In the genomic region with DNA sequence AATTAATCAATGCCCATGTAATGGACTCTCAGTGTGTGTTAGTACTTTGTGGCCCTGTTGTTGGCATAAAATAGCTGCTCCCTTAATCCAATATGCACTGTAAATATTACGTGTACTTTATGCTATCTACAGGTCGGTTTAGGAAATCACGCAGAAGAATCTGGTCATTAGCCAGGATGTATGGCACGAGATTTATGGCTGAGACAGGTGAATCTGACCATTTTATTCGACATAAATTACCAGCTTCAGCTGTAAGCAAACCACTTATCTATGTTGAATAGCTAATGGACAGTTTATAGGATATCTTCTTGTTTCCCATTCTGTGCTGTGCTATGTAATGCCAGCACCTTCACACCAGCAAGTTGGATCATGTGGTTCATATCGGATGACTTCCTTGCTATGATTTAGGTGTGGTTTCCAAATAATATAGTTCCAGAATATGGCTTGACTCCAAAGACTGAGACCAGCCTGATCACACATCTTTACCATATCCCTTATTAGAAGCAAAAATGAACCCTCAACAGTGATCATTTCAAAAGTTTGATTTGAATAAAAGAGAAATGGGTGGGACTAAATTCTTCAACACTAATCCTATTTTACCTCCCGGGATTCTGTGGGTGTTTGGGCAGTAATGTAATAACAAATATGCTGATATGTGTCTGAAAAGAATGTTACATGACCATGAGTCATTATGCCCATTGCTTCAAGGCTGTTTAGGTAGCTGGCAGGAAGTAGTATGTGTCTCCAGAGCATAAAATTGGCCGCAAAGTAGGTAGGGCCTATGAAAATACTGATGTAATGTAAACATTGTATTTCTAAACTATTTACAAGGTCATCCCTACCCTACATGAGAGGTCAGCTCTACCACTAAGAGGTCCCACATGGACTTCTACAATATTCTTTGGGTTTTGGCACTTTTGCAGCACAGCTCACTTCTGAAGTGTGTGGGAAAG, we compare ENCODE assay signal across 10 cellular contexts.
DNase-seq lines count a peak whose midpoint lies in the region; ATAC-seq and TF ChIP-seq lines count a peak whose summit lies in the region.
"Had no signal": no experiment of that assay in that cellular context is flagged by ENCODE, and none has a peak within 500 bp of the region (broad histone marks: within the 10 kb centered on the region; RNA-seq: fewer than 3 reads in every experiment).

No MANE protein-coding gene starts in this region.

- no peaks in the 10 kb centered on the region for H3K27me3 Mint-ChIP-seq in Calu3 (ENCODE audit: unreplicated experiment)

- no peak for TF ChIP-seq CTCF in Calu3 (IDR thresholded peaks at IDR 0.05; ENCODE audit: unreplicated experiment)

- peaks cover 27% of the 10 kb centered on the region for H3K4me1 ChIP-seq in mucosa of stomach (ENCODE audit: control insufficient read depth, insufficient read depth, low read length)
- H3K4me1 ChIP-seq: heart left ventricle, parathyroid adenoma had no signal

- peak overlapping the region; percentile 22 for H3K4me3 Mint-ChIP-seq in Calu3 (ENCODE audit: low read depth, unreplicated experiment)

- peak overlapping the region; percentile 31 for H3K9ac ChIP-seq in mucosa of stomach (ENCODE audit: low read length)
- H3K9ac ChIP-seq: parathyroid adenoma had no signal

- H3K27me3 ChIP-seq in mucosa of stomach (ENCODE audit: control insufficient read depth, insufficient read depth, low read length): no peaks in the 10 kb centered on the region
- H3K27me3 ChIP-seq: heart left ventricle had no signal

- ATAC-seq in HG03520 (IDR thresholded peaks at IDR 0.05; ENCODE audit: unreplicated experiment): no peak

- no peaks in the 10 kb centered on the region for H3K9me3 ChIP-seq in mucosa of stomach (ENCODE audit: control insufficient read depth, low read length)

- BruUV-seq in Calu3 (replicated peaks; lab: Mats Ljungman, UMichigan): TSS peak; percentile 99

- no peaks in the 10 kb centered on the region for H3K36me3 ChIP-seq in mucosa of stomach (ENCODE audit: control insufficient read depth, insufficient read depth, low read length)
- H3K36me3 ChIP-seq: heart left ventricle had no signal

- no peak overlapping the region for H3K4me3 ChIP-seq in mucosa of stomach (ENCODE audit: low read length)
- H3K4me3 ChIP-seq: heart left ventricle had no signal

- peaks cover 8% of the 10 kb centered on the region for H3K9me3 Mint-ChIP-seq in Calu3 (ENCODE audit: low read depth, unreplicated experiment)

- peak overlapping the region; percentile 96 for H3K27ac Mint-ChIP-seq in Calu3 (ENCODE audit: unreplicated experiment)

- H3K4me1 Mint-ChIP-seq in Calu3 (ENCODE audit: low read depth, unreplicated experiment): peaks cover 73% of the 10 kb centered on the region

- peaks cover 12% of the 10 kb centered on the region for H3K36me3 Mint-ChIP-seq in Calu3 (ENCODE audit: insufficient read depth, unreplicated experiment)

- CTCF ChIA-PET in Calu3 (lab: Charles Lee): interaction anchor here (0.7 to 1.6 kb wide), 7 partner anchors 8 to 230 kb away, joined by 3 to 5 read pairs (median 4); no protein-coding TSS in a partner anchor

- DNase-seq in Calu3 (peak; percentile 68), NCI-H1417 (lab: John Stamatoyannopoulos, UW) (peak in 2 of 3 experiments; percentile 69 to 93), brain pericyte (ENCODE audit: low read depth, low spot score) (peak; percentile 89), NCI-H2107 treated with DMSO at 0.1 percent for 48 hours (lab: John Stamatoyannopoulos, UW; ENCODE audit: unreplicated experiment) (no peak), midbrain (lab: John Stamatoyannopoulos, UW) (no peak)
- no peak for DNase-seq in stimulated activated CD4-positive, alpha-beta T cell treated with anti-CD3 and anti-CD28 coated beads, Interleukin-4, amount 100 ng/mL, for 24 hours
- DNase-seq: heart left ventricle had no signal

- intact Hi-C loops in Calu3 (cut with micrococcal nuclease; ENCODE audit: unreplicated experiment): loop anchor here (1.0 kb wide), 2 partner anchors 60 to 67 kb away; no protein-coding TSS in a partner anchor

Comparison
In these comparisons a context has a peak if more than half of its experiments do, and no peak if none do; other contexts are left out.
1. DNase-seq: peak in Calu3 (single experiment), NCI-H1417 (2 of 3) and brain pericyte (single experiment); none in NCI-H2107 treated with DMSO at 0.1 percent for 48 hours (single experiment), midbrain (single experiment) and stimulated activated CD4-positive, alpha-beta T cell treated with anti-CD3 and anti-CD28 coated beads, Interleukin-4, amount 100 ng/mL, for 24 hours (single experiment).